In the genomic region with DNA sequence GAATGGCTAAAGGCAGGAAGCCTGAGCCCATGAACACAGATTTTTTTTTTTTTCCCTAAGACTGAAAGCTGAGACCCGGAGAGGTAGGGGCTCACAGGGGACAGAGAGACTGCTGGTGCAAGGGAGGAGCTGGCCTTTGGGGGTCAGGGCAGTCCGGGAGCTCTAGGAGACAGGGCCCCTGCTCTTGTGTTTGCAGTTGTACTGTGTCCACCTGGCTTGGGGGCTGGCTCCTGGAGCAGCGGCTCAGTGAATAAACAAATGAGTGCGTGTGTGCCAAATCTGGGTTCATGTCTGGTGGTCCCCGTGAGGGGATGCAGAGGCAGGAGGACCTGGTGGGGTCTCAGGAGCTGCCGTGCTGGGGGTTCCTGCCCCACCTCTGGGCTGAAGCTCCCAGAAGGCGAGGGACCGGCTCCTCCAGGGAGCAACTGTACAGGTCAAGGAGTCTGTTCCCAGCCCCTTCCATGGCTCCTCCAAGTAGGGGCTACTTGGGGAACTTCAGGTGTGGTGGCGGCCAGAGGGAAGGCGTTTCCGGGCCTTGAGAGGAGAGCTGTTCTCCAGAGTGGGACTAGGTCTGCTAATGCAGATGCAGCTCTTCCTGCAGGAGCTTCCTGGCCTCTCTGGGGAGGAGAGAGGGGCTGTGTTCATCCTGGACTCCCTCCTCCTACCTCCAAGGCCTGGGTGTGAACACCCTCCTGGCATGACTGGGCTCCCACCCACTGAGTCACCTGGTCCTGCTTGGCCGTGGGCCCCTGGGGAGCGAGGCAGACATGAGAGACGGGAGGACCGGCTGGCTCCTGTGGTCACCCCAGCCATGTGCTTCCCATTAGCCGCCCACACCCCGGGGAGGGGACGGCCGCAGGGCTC, we compare ENCODE assay signal across 9 cellular contexts. TPM values are rescaled to one million over a fixed set of nuclear protein-coding genes. Genes with fewer than 3 reads are reported as not detected.
A peak's percentile ranks its signal among the peaks of the same experiment; 100 is the strongest.
DNase-seq lines count a peak whose midpoint lies in the region; ATAC-seq and TF ChIP-seq lines count a peak whose summit lies in the region.
"Had no signal": no experiment of that assay in that cellular context is flagged by ENCODE, and none has a peak within 500 bp of the region (broad histone marks: within the 10 kb centered on the region; RNA-seq: fewer than 3 reads in every experiment).

No MANE protein-coding gene starts in this region.

- DNase-seq in NCI-H510A treated with DMSO at 0.1 percent for 48 hours (lab: John Stamatoyannopoulos, UW) (peak; percentile 9), NCI-H510A (lab: John Stamatoyannopoulos, UW) (no peak), dedifferentiated amniotic fluid mesenchymal stem cell (ENCODE audit: extremely low spot score) (peak; percentile 87), right lobe of liver (peak; percentile 38 to 68 (median 49)), upper lobe of right lung (peak; percentile 85), NAMALWA (ENCODE audit: low spot score) (no peak), medulla oblongata (ENCODE audit: extremely low spot score) (no peak)

- no peak for TF ChIP-seq POLR2A in right lobe of liver (IDR thresholded peaks at IDR 0.05)

- H3K9me3 ChIP-seq in right lobe of liver (no peaks in the 10 kb centered on the region), upper lobe of right lung (no peaks in the 10 kb centered on the region)

- ATAC-seq in right lobe of liver: peak in 2 of 4 donors; percentile 9
- peak; percentile 68 for ATAC-seq in upper lobe of right lung
- no peak for ATAC-seq in HG03571 (IDR thresholded peaks at IDR 0.05; ENCODE audit: unreplicated experiment)
- ATAC-seq: Panc1 had no signal

- H3K4me1 ChIP-seq in right lobe of liver: peaks cover 0 to 25% (median 9%) of the 10 kb centered on the region in 4 donors
- H3K4me1 ChIP-seq in upper lobe of right lung: peaks cover 40% of the 10 kb centered on the region

- H3K27ac ChIP-seq in right lobe of liver (peak overlapping the region in 2 of 3 donors; percentile 43 to 45), upper lobe of right lung (peak overlapping the region; percentile 71)

- WGBS in right lobe of liver (ENCODE audit: insufficient coverage, low coverage, low lambda C conversion rate, missing lambda C conversion rate): 38% methylated on average over 5 of the region's 19 CpGs

- H3K27me3 ChIP-seq in right lobe of liver (no peaks in the 10 kb centered on the region), upper lobe of right lung (no peaks in the 10 kb centered on the region)

- H3K4me3 ChIP-seq in right lobe of liver (no peak overlapping the region), upper lobe of right lung (no peak overlapping the region)

- H3K36me3 ChIP-seq in right lobe of liver: no peaks in the 10 kb centered on the region
- no peaks in the 10 kb centered on the region for H3K36me3 ChIP-seq in upper lobe of right lung

- intact Hi-C loops in right lobe of liver (cut with DNase I): loop anchor here (10.0 kb wide), 2 partner anchors 123 to 463 kb away; no protein-coding TSS in a partner anchor
- intact Hi-C loops in upper lobe of right lung (cut with DNase I): no loop called here

- TF ChIP-seq CTCF in right lobe of liver (IDR thresholded peaks at IDR 0.05) (no peak), upper lobe of right lung (IDR thresholded peaks at IDR 0.05) (no peak)

RNA-seq across cellular contexts. Expression of a gene that starts 57.6 kb away (rescaled TPM):
- total RNA-seq in right lobe of liver: 100 to 1,000 TPM in 1 of 6 experiments, 10 to 100 TPM in 5; 37.7 to 100 (median 52.5) TPM
- total RNA-seq in upper lobe of right lung: 96.4 TPM

Comparison
In these comparisons a context has a peak if more than half of its experiments do, and no peak if none do; other contexts are left out.
1. DNase-seq: peak in NCI-H510A treated with DMSO at 0.1 percent for 48 hours (single experiment), dedifferentiated amniotic fluid mesenchymal stem cell (single experiment), right lobe of liver (3 of 3) and upper lobe of right lung (single experiment); none in NCI-H510A (single experiment), NAMALWA (single experiment) and medulla oblongata (single experiment).